Comparison of ENCODE assay signal across 9 cellular contexts in genomic region chr16:90047714-90048346, GRCh38. TPM values are rescaled to one million over a fixed set of nuclear protein-coding genes. Genes with fewer than 3 reads are reported as not detected.
DNase-seq lines count a peak whose midpoint lies in the region; ATAC-seq and TF ChIP-seq lines count a peak whose summit lies in the region.
"Had no signal": no experiment of that assay in that cellular context is flagged by ENCODE, and none has a peak within 500 bp of the region (broad histone marks: within the 10 kb centered on the region; RNA-seq: fewer than 3 reads in every experiment).

No MANE protein-coding gene starts in this region.

- POLR2A ChIA-PET in AG04449 (lab: Yijun Ruan, JAX): no interaction called here
- POLR2A ChIA-PET in naive thymus-derived CD4-positive, alpha-beta T cell (lab: Charles Lee): interaction anchor here (0.6 kb wide), 1 partner anchor 399 kb away, joined by 3 read pairs; no protein-coding TSS in a partner anchor

- H3K4me1 Mint-ChIP-seq in naive thymus-derived CD4-positive, alpha-beta T cell: peaks cover 0 to 19% (median 8%) of the 10 kb centered on the region in 7 donors

- H3K4me3 ChIP-seq in AG04449 (ENCODE audit: low read depth, low read length): peak overlapping the region; percentile 40
- H3K4me3 ChIP-seq in epithelial cell of esophagus (ENCODE audit: low read length): peak overlapping the region; percentile 40
- no peak overlapping the region for H3K4me3 ChIP-seq in naive thymus-derived CD4-positive, alpha-beta T cell (ENCODE audit: low read length)

- H3K27me3 Mint-ChIP-seq in naive thymus-derived CD4-positive, alpha-beta T cell: peaks cover 3 to 27% (median 12%) of the 10 kb centered on the region in 5 donors

- peaks cover 9 to 10% of the 10 kb centered on the region in 2 donors for H3K4me1 ChIP-seq in naive thymus-derived CD4-positive, alpha-beta T cell (ENCODE audit: control insufficient read depth in 2 of 2, insufficient read depth in 2 of 2, low read length in 2 of 2)

- no peaks in the 10 kb centered on the region for H3K36me3 ChIP-seq in naive thymus-derived CD4-positive, alpha-beta T cell (ENCODE audit: control insufficient read depth in 2 of 3, insufficient read depth in 3 of 3, low read length in 3 of 3)

- peak; percentile 65 for ATAC-seq in naive thymus-derived CD4-positive, alpha-beta T cell
- ATAC-seq in GM18867 (IDR thresholded peaks at IDR 0.05; ENCODE audit: unreplicated experiment): no peak
- no peak for ATAC-seq in GM21423 (IDR thresholded peaks at IDR 0.05; ENCODE audit: unreplicated experiment)

- peak overlapping the region; percentile 19 to 71 (median 59) for H3K4me3 Mint-ChIP-seq in naive thymus-derived CD4-positive, alpha-beta T cell

- H3K27ac Mint-ChIP-seq in naive thymus-derived CD4-positive, alpha-beta T cell: peak overlapping the region in 8 of 9 donors; percentile 12 to 90 (median 56)

- peaks cover 0 to 8% of the 10 kb centered on the region in 2 donors for H3K27me3 ChIP-seq in naive thymus-derived CD4-positive, alpha-beta T cell (ENCODE audit: control insufficient read depth in 2 of 2, insufficient read depth in 2 of 2, low read length in 2 of 2)

- TF ChIP-seq EP300 in Ishikawa (IDR thresholded peaks at IDR 0.05; ENCODE audit: borderline replicate concordance): no peak

- H3K9me3 Mint-ChIP-seq in naive thymus-derived CD4-positive, alpha-beta T cell: peaks cover 0 to 6% (median 0%) of the 10 kb centered on the region in 11 donors

- DNase-seq in AG04449 (ENCODE audit: low read depth, low spot score): no peak
- peak; percentile 16 for DNase-seq in epithelial cell of esophagus (ENCODE audit: low read depth)
- peak in 3 of 9 donors; percentile 5 to 26 (median 10) for DNase-seq in naive thymus-derived CD4-positive, alpha-beta T cell
- DNase-seq in KG1 (lab: John Stamatoyannopoulos, UW): no peak
- no peak for DNase-seq in NCI-H1092 (lab: John Stamatoyannopoulos, UW)
- DNase-seq: stimulated activated CD8-positive, alpha-beta memory T cell treated with anti-CD3 and anti-CD28 coated beads, Interleukin-4, amount 100 ng/mL, for 48 hours had no signal

- H3K36me3 Mint-ChIP-seq in naive thymus-derived CD4-positive, alpha-beta T cell: peaks cover 0 to 7% (median 0%) of the 10 kb centered on the region in 5 donors

- no peak for TF ChIP-seq CTCF in AG04449 (IDR thresholded peaks at IDR 0.05; ENCODE audit: insufficient read depth, low read length, missing control alignments)
- TF ChIP-seq CTCF in epithelial cell of esophagus (IDR thresholded peaks at IDR 0.05; ENCODE audit: insufficient read depth, low read depth, low read length, missing control alignments): no peak

- CTCF ChIA-PET in AG04449 (lab: Yijun Ruan, JAX): interaction anchor here (1.0 kb wide), 1 partner anchor 28 kb away, joined by 3 read pairs; the partner anchor contains the start of gene DBNDD1
- CTCF ChIA-PET in naive thymus-derived CD4-positive, alpha-beta T cell (lab: Charles Lee): no interaction called here

- no peaks in the 10 kb centered on the region for H3K9me3 ChIP-seq in naive thymus-derived CD4-positive, alpha-beta T cell (ENCODE audit: control insufficient read depth in 2 of 3, low read length in 3 of 3)

- TF ChIP-seq RAD21 in Ishikawa (IDR thresholded peaks at IDR 0.05; ENCODE audit: low read depth): no peak

- no peak overlapping the region for H3K27ac ChIP-seq in naive thymus-derived CD4-positive, alpha-beta T cell (ENCODE audit: low read depth, low read length)

- intact Hi-C loops in naive thymus-derived CD4-positive, alpha-beta T cell (cut with micrococcal nuclease): loop anchor here in 1 of 2 donors (2.0 kb wide), 1 partner anchor 29 kb away; the partner anchor contains the start of gene PRDM7

TF ChIP-seq in Ishikawa, 13 proteins besides CTCF, POLR2A, EP300 and RAD21:
- TF ChIP-seq TEAD4 (IDR thresholded peaks at IDR 0.05): no peak
- TF ChIP-seq TAF1 (IDR thresholded peaks at IDR 0.05; ENCODE audit: low read depth): no peak
- TF ChIP-seq CREB1 (IDR thresholded peaks at IDR 0.05; ENCODE audit: low read depth): no peak
- TF ChIP-seq CEBPB (IDR thresholded peaks at IDR 0.05): no peak
- TF ChIP-seq, protein P1, sequence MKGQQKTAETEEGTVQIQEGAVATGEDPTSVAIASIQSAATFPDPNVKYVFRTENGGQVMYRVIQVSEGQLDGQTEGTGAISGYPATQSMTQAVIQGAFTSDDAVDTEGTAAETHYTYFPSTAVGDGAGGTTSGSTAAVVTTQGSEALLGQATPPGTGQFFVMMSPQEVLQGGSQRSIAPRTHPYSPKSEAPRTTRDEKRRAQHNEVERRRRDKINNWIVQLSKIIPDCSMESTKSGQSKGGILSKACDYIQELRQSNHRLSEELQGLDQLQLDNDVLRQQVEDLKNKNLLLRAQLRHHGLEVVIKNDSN (IDR thresholded peaks at IDR 0.05): peak; percentile 64
- TF ChIP-seq, protein P2, sequence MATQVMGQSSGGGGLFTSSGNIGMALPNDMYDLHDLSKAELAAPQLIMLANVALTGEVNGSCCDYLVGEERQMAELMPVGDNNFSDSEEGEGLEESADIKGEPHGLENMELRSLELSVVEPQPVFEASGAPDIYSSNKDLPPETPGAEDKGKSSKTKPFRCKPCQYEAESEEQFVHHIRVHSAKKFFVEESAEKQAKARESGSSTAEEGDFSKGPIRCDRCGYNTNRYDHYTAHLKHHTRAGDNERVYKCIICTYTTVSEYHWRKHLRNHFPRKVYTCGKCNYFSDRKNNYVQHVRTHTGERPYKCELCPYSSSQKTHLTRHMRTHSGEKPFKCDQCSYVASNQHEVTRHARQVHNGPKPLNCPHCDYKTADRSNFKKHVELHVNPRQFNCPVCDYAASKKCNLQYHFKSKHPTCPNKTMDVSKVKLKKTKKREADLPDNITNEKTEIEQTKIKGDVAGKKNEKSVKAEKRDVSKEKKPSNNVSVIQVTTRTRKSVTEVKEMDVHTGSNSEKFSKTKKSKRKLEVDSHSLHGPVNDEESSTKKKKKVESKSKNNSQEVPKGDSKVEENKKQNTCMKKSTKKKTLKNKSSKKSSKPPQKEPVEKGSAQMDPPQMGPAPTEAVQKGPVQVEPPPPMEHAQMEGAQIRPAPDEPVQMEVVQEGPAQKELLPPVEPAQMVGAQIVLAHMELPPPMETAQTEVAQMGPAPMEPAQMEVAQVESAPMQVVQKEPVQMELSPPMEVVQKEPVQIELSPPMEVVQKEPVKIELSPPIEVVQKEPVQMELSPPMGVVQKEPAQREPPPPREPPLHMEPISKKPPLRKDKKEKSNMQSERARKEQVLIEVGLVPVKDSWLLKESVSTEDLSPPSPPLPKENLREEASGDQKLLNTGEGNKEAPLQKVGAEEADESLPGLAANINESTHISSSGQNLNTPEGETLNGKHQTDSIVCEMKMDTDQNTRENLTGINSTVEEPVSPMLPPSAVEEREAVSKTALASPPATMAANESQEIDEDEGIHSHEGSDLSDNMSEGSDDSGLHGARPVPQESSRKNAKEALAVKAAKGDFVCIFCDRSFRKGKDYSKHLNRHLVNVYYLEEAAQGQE (IDR thresholded peaks at IDR 0.05; ENCODE audit: low read depth): no peak

RNA-seq across cellular contexts. Expression of gene DBNDD1, which starts 28.6 kb away (rescaled TPM):
- total RNA-seq in naive thymus-derived CD4-positive, alpha-beta T cell: 1 to 10 TPM in 4 of 5 experiments, under 1 TPM in 1; 0.12 to 4.1 (median 1.3) TPM
- 10 to 100 TPM; 12.2 to 20.8 TPM for polyA plus RNA-seq in naive thymus-derived CD4-positive, alpha-beta T cell

RNA-seq across cellular contexts. Expression of gene PRDM7, which starts 29.3 kb away (rescaled TPM):
- total RNA-seq in naive thymus-derived CD4-positive, alpha-beta T cell: not detected
- polyA plus RNA-seq in naive thymus-derived CD4-positive, alpha-beta T cell: not detected
